In the genomic region with DNA sequence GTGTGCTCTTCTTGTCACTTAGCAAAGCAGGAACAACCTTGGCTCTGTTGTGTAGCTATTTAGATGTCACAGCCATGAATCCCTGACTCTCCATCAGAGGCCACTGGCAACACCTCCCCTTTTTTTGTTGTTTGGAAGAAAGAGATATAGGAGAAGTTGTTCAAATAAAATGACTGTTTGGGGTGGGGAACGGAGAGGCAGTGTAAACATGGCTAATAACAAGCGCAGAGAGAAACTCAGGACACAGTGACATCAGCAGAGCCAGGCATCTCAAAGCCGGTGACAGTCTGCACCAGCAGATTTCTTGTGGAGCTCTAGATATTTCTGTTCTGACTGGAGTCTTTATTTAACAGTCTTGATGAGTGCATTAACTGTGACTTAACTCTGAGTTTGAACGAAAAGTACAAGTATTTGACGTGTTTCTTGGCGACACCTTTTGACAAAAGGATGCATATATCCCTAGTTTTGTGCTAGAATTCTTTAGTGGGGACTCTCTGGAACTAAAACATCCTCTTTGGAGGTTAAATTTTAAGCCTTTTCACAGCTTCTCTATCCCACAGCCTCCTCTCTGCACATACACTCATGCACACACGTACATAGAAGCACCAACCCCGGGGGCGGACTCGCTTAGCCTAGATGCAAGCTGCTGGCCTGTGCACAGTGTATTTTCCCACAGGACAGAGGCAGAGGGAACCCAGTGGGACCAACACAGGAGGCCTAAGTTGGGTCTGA, we compare ENCODE assay signal across 1 cellular context.
TF ChIP-seq lines count a peak whose summit lies in the region.

No MANE protein-coding gene starts in this region.

TF ChIP-seq in HepG2, 621 proteins besides CTCF, POLR2A, EP300 and RAD21 (continued from another document and continues in another):
- no peak for TF ChIP-seq ZNF414 (CRISPR knock-in tag; IDR thresholded peaks at IDR 0.05)
- no peak for TF ChIP-seq SP140L (CRISPR knock-in tag; IDR thresholded peaks at IDR 0.05; ENCODE audit: borderline replicate concordance)
- TF ChIP-seq, protein P1, sequence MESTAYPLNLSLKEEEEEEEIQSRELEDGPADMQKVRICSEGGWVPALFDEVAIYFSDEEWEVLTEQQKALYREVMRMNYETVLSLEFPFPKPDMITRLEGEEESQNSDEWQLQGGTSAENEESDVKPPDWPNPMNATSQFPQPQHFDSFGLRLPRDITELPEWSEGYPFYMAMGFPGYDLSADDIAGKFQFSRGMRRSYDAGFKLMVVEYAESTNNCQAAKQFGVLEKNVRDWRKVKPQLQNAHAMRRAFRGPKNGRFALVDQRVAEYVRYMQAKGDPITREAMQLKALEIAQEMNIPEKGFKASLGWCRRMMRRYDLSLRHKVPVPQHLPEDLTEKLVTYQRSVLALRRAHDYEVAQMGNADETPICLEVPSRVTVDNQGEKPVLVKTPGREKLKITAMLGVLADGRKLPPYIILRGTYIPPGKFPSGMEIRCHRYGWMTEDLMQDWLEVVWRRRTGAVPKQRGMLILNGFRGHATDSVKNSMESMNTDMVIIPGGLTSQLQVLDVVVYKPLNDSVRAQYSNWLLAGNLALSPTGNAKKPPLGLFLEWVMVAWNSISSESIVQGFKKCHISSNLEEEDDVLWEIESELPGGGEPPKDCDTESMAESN (CRISPR knock-in tag; conservative IDR thresholded peaks at IDR 0.05) = no peak
- no peak for TF ChIP-seq CENPT (CRISPR knock-in tag; IDR thresholded peaks at IDR 0.05; ENCODE audit: low read depth)
- TF ChIP-seq PPARG (CRISPR knock-in tag; conservative IDR thresholded peaks at IDR 0.05) = no peak; the same call in 1 of the 2 replicates
- TF ChIP-seq TBP (CRISPR knock-in tag; IDR thresholded peaks at IDR 0.05) = no peak
- TF ChIP-seq, protein P2, sequence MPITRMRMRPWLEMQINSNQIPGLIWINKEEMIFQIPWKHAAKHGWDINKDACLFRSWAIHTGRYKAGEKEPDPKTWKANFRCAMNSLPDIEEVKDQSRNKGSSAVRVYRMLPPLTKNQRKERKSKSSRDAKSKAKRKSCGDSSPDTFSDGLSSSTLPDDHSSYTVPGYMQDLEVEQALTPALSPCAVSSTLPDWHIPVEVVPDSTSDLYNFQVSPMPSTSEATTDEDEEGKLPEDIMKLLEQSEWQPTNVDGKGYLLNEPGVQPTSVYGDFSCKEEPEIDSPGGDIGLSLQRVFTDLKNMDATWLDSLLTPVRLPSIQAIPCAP (CRISPR knock-in tag; IDR thresholded peaks at IDR 0.05; ENCODE audit: low read depth) = no peak
- TF ChIP-seq CCAR2 (optimal IDR thresholded peaks at IDR 0.05; ENCODE audit: low read depth, low read length) = no peak
- TF ChIP-seq TEF (CRISPR knock-in tag; IDR thresholded peaks at IDR 0.05) = no peak
- TF ChIP-seq ZSCAN9 (CRISPR knock-in tag; IDR thresholded peaks at IDR 0.05; ENCODE audit: borderline replicate concordance) = peak; percentile 43; the same call in 1 of the 2 replicates
- TF ChIP-seq PRMT3 (CRISPR knock-in tag; IDR thresholded peaks at IDR 0.05; ENCODE audit: borderline replicate concordance, low read depth) = 0 out of 2 replicates have a peak, but pooled peaks have one; percentile 41
- TF ChIP-seq ZNF24 (IDR thresholded peaks at IDR 0.05) = no peak
- no peak for TF ChIP-seq PRDM4 (CRISPR knock-in tag; IDR thresholded peaks at IDR 0.05; ENCODE audit: borderline replicate concordance)
- no peak for TF ChIP-seq ZNF616 (CRISPR knock-in tag; IDR thresholded peaks at IDR 0.05; ENCODE audit: low read depth)
- peak; percentile 51; the same call in 1 of the 2 replicates for TF ChIP-seq TCF7 (IDR thresholded peaks at IDR 0.05; ENCODE audit: low read depth)
- TF ChIP-seq DZIP1 (CRISPR knock-in tag; IDR thresholded peaks at IDR 0.05) = no peak
- TF ChIP-seq HNRNPH1 (optimal IDR thresholded peaks at IDR 0.05; ENCODE audit: low read depth, low read length) = no peak
- no peak for TF ChIP-seq FUBP1 (CRISPR knock-in tag; IDR thresholded peaks at IDR 0.05; ENCODE audit: borderline replicate concordance)
- no peak for TF ChIP-seq ZNF501 (CRISPR knock-in tag; IDR thresholded peaks at IDR 0.05)
- TF ChIP-seq MXD4 (CRISPR knock-in tag; IDR thresholded peaks at IDR 0.05) = 0 out of 2 replicates have a peak, but pooled peaks have one; percentile 10
- TF ChIP-seq ZNF446 (CRISPR knock-in tag; IDR thresholded peaks at IDR 0.05) = no peak
- peak; percentile 87 for TF ChIP-seq THRA (CRISPR knock-in tag; IDR thresholded peaks at IDR 0.05; ENCODE audit: borderline replicate concordance)
- peak; percentile 12; the same call in 1 of the 2 replicates for TF ChIP-seq ZBTB21 (CRISPR knock-in tag; IDR thresholded peaks at IDR 0.05)
- TF ChIP-seq ZBTB25 (CRISPR knock-in tag; IDR thresholded peaks at IDR 0.05) = peak; percentile 58; the same call in 1 of the 2 replicates
- no peak for TF ChIP-seq ELF3 (CRISPR knock-in tag; IDR thresholded peaks at IDR 0.05)
- TF ChIP-seq ZSCAN21 (CRISPR knock-in tag; IDR thresholded peaks at IDR 0.05; ENCODE audit: borderline replicate concordance) = no peak
- TF ChIP-seq ZNF530 (CRISPR knock-in tag; IDR thresholded peaks at IDR 0.05; ENCODE audit: low read depth) = no peak
- no peak for TF ChIP-seq ZNF251 (CRISPR knock-in tag; IDR thresholded peaks at IDR 0.05)
- TF ChIP-seq DPF2 (CRISPR knock-in tag; IDR thresholded peaks at IDR 0.05; ENCODE audit: borderline replicate concordance, low read depth) = no peak
- TF ChIP-seq KMT2A (CRISPR knock-in tag; IDR thresholded peaks at IDR 0.05) = no peak
- TF ChIP-seq, protein P3, sequence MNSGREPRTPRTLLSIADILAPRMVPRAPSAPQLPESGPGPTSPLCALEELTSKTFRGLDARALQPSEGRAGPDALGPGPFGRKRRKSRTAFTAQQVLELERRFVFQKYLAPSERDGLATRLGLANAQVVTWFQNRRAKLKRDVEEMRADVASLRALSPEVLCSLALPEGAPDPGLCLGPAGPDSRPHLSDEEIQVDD (CRISPR knock-in tag; IDR thresholded peaks at IDR 0.05; ENCODE audit: borderline replicate concordance) = no peak
- TF ChIP-seq ZNF816 (CRISPR knock-in tag; IDR thresholded peaks at IDR 0.05; ENCODE audit: borderline replicate concordance) = no peak
- TF ChIP-seq ZNF546 (CRISPR knock-in tag; conservative IDR thresholded peaks at IDR 0.05) = no peak
- peak; percentile 31; the same call in 1 of the 2 replicates for TF ChIP-seq TGIF2 (CRISPR knock-in tag; IDR thresholded peaks at IDR 0.05)
- TF ChIP-seq REXO4 (CRISPR knock-in tag; IDR thresholded peaks at IDR 0.05; ENCODE audit: borderline replicate concordance) = no peak
- peak; percentile 61 for TF ChIP-seq SAP130 (CRISPR knock-in tag; IDR thresholded peaks at IDR 0.05; ENCODE audit: low read depth)
- no peak for TF ChIP-seq RCOR2 (CRISPR knock-in tag; IDR thresholded peaks at IDR 0.05)
- TF ChIP-seq THAP11 (CRISPR knock-in tag; IDR thresholded peaks at IDR 0.05) = no peak; the same call in none of the 2 replicates
- no peak for TF ChIP-seq ZSCAN12 (CRISPR knock-in tag; IDR thresholded peaks at IDR 0.05)
- no peak for TF ChIP-seq KDM5B (CRISPR knock-in tag; IDR thresholded peaks at IDR 0.05; ENCODE audit: borderline replicate concordance)
- TF ChIP-seq ZSCAN25 (CRISPR knock-in tag; IDR thresholded peaks at IDR 0.05) = 0 out of 2 replicates have a peak, but pooled peaks have one; percentile 24
- no peak for TF ChIP-seq SMARCE1 (IDR thresholded peaks at IDR 0.05; ENCODE audit: borderline replicate concordance)
- 0 out of 2 replicates have a peak, but pooled peaks have one; percentile 32 for TF ChIP-seq HNF1B (CRISPR knock-in tag; IDR thresholded peaks at IDR 0.05)
- no peak for TF ChIP-seq SKI (IDR thresholded peaks at IDR 0.05; ENCODE audit: partially characterized antibody)
